ENCODE assay signal across 13 cellular contexts in the genomic region with DNA sequence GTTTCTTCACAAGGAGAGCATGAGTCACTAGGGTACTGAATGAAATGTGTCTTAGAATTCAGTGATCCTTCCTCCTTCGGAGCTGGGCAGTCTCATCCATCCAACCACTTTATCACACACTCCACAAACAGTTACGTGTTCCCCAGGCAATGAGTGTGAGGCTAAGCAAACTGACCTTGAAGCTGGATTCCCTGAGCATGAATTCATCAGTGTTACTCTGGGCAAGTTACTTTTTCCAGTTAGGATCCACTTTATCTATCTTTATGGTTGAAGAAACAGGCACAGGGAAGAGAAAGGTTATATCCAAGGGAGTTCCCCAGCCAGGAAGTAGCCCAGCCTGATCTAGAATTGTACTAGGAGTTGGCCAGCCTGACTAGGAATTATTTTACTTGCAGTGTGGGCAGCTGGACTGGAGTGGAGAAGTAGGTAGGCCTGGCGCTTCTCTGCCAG. TPM values are rescaled to one million over a fixed set of nuclear protein-coding genes. Genes with fewer than 3 reads are reported as not detected.
A peak's percentile ranks its signal among the peaks of the same experiment; 100 is the strongest.
DNase-seq lines count a peak whose midpoint lies in the region; ATAC-seq and TF ChIP-seq lines count a peak whose summit lies in the region.
"Had no signal": no experiment of that assay in that cellular context is flagged by ENCODE, and none has a peak within 500 bp of the region (broad histone marks: within the 10 kb centered on the region; RNA-seq: fewer than 3 reads in every experiment).

No MANE protein-coding gene starts in this region.

- H3K4me1 ChIP-seq in OCI-LY7 (ENCODE audit: insufficient read depth, low read length, poor library complexity, severe bottlenecking) (no peaks in the 10 kb centered on the region), esophagus (ENCODE audit: control insufficient read depth in 2 of 2, insufficient read depth in 2 of 2, low read length in 1 of 2) (peaks cover 0 to 7% of the 10 kb centered on the region in 2 donors)

- BruUV-seq in OCI-LY7 (replicated peaks; lab: Mats Ljungman, UMichigan) = no TSS peak

- H3K9me3 Mint-ChIP-seq in activated T-cell treated with anti-CD3 and anti-CD28 coated beads, Interleukin-2, amount 50 U/mL, for 4 hours = no peaks in the 10 kb centered on the region
- H3K9me3 Mint-ChIP-seq: CD4-positive, alpha-beta T cell had no signal

- H3K9me3 ChIP-seq in OCI-LY7 (ENCODE audit: low read length) = no peaks in the 10 kb centered on the region
- no peaks in the 10 kb centered on the region for H3K9me3 ChIP-seq in esophagus (ENCODE audit: control insufficient read depth in 2 of 2, insufficient read depth in 1 of 2, low read depth in 1 of 2, low read length in 1 of 2)

- WGBS in esophagus, 2 donors = 45 to 53% methylated on average over 3 of the region's 3 CpGs

- DNase-seq in AG09319 (ENCODE audit: extremely low read depth, low read depth) = peak; percentile 16
- DNase-seq in OCI-LY7 (ENCODE audit: low spot score) = no peak
- DNase-seq in mucosa of gallbladder (ENCODE audit: low spot score) = peak; percentile 68
- no peak for DNase-seq in NK-92 (lab: John Stamatoyannopoulos, UW; ENCODE audit: unreplicated experiment)
- no peak for DNase-seq in activated T-cell treated with anti-CD3 and anti-CD28 coated beads, Interleukin-2, amount 50 U/mL, for 4 hours
- DNase-seq in DMS153 treated with DMSO at 0.1 percent for 48 hours (lab: John Stamatoyannopoulos, UW; ENCODE audit: unreplicated experiment) = no peak
- no peak for DNase-seq in foreskin melanocyte
- DNase-seq: activated CD4-positive, alpha-beta T cell treated with anti-CD3 and anti-CD28 coated beads, Interleukin-2, amount 50 U/mL, for 1 hour; CD4-positive, alpha-beta T cell; stimulated activated CD4-positive, alpha-beta T cell treated with anti-CD3 and anti-CD28 coated beads, Interleukin-1b, Interleukin-23, amount 100 ng/mL, for 48 hours; trophoblast cell had no signal

- intact Hi-C loops in OCI-LY7 (cut with micrococcal nuclease; ENCODE audit: unreplicated experiment) = no loop called here

- H3K27ac ChIP-seq in OCI-LY7 (ENCODE audit: low read depth, low read length, poor library complexity, severe bottlenecking) (no peak overlapping the region), esophagus (ENCODE audit: low read depth in 2 of 2, low read length in 1 of 2) (peak overlapping the region; percentile 18 to 24)

- no peaks in the 10 kb centered on the region for H3K9me2 ChIP-seq in OCI-LY7 (ENCODE audit: insufficient read depth, low read length)

- no peaks in the 10 kb centered on the region for H4K20me1 ChIP-seq in OCI-LY7 (ENCODE audit: insufficient read depth, low read length)

- H3K36me3 Mint-ChIP-seq in activated T-cell treated with anti-CD3 and anti-CD28 coated beads, Interleukin-2, amount 50 U/mL, for 4 hours (ENCODE audit: insufficient read depth) = no peaks in the 10 kb centered on the region

- no peaks in the 10 kb centered on the region for H3K27me3 ChIP-seq in esophagus (ENCODE audit: control insufficient read depth in 1 of 2, insufficient read depth in 2 of 2, low read length in 2 of 2)

- H3K4me2 ChIP-seq in OCI-LY7 (ENCODE audit: low read length) = no peak overlapping the region

- CTCF ChIA-PET in OCI-LY7 (lab: Charles Lee; ENCODE audit: unreplicated experiment) = no interaction called here

- H3K36me3 ChIP-seq in OCI-LY7 (ENCODE audit: insufficient read depth, low read length) = no peaks in the 10 kb centered on the region
- no peaks in the 10 kb centered on the region for H3K36me3 ChIP-seq in esophagus (ENCODE audit: control insufficient read depth in 2 of 2, insufficient read depth in 2 of 2, low read length in 1 of 2)

- ATAC-seq in activated T-cell treated with anti-CD3 and anti-CD28 coated beads, Interleukin-2, amount 50 U/mL, for 4 hours = no peak

- H2AFZ ChIP-seq in OCI-LY7 (ENCODE audit: low read length) = peak overlapping the region; percentile 31; the same call in 1 of the 2 replicates

- H3K4me1 Mint-ChIP-seq in activated T-cell treated with anti-CD3 and anti-CD28 coated beads, Interleukin-2, amount 50 U/mL, for 4 hours (ENCODE audit: low read depth) = peaks cover 10% of the 10 kb centered on the region

- H3K4me3 ChIP-seq in OCI-LY7 (ENCODE audit: low read depth, low read length, poor library complexity, severe bottlenecking) (no peak overlapping the region), esophagus (ENCODE audit: low read depth in 1 of 2, low read length in 2 of 2) (no peak overlapping the region)

- no peak for TF ChIP-seq CTCF in AG09319 (IDR thresholded peaks at IDR 0.05; ENCODE audit: low read depth, low read length)
- TF ChIP-seq CTCF in OCI-LY7 (conservative IDR thresholded peaks at IDR 0.05; ENCODE audit: low read length) = no peak

- no peak overlapping the region for H3K4me3 Mint-ChIP-seq in activated T-cell treated with anti-CD3 and anti-CD28 coated beads, Interleukin-2, amount 50 U/mL, for 4 hours
- H3K4me3 Mint-ChIP-seq: CD4-positive, alpha-beta T cell had no signal

- POLR2A ChIA-PET in OCI-LY7 (lab: Charles Lee) = interaction anchor here (0.6 kb wide), 1 partner anchor 577 kb away, joined by 6 read pairs; no protein-coding TSS in a partner anchor

- peaks cover 4% of the 10 kb centered on the region for H3K27me3 Mint-ChIP-seq in activated T-cell treated with anti-CD3 and anti-CD28 coated beads, Interleukin-2, amount 50 U/mL, for 4 hours (ENCODE audit: low read depth)

- H3K79me2 ChIP-seq in OCI-LY7 (ENCODE audit: insufficient read depth, low read depth, low read length) = no peaks in the 10 kb centered on the region

RNA-seq across cellular contexts. Expression of gene GCNT3, which starts 17.1 kb away (rescaled TPM):
- total RNA-seq in OCI-LY7 (2014; rRNA removed; shearing (Covaris generic)) = not detected in 2 replicates
- total RNA-seq in OCI-LY7 (2022) (not detected in 2 replicates), mucosa of gallbladder (72.3 TPM)
- polyA plus RNA-seq in esophagus = 10 to 100 TPM in 1 of 2 donors, 1 to 10 TPM in 1; 8.3 to 16.3 TPM
- under 1 TPM in 1 of 3 donors, not detected in 2; 0.28 TPM for total RNA-seq in activated T-cell treated with anti-CD3 and anti-CD28 coated beads, Interleukin-2, amount 50 U/mL, for 4 hours
- total RNA-seq: CD4-positive, alpha-beta T cell; lung microvascular endothelial cell had no signal

Comparison
In these comparisons a context has a peak if more than half of its experiments do, and no peak if none do; other contexts are left out.
1. DNase-seq: peak in AG09319 (single experiment) and mucosa of gallbladder (single experiment); none in OCI-LY7 (single experiment), NK-92 (single experiment), activated T-cell treated with anti-CD3 and anti-CD28 coated beads, Interleukin-2, amount 50 U/mL, for 4 hours (single experiment), DMS153 treated with DMSO at 0.1 percent for 48 hours (single experiment) and foreskin melanocyte (single experiment).
2. RNA of gene GCNT3, which starts 17.1 kb away (total RNA-seq): 72.3 TPM in mucosa of gallbladder (single experiment); 0.28 TPM in activated T-cell treated with anti-CD3 and anti-CD28 coated beads, Interleukin-2, amount 50 U/mL, for 4 hours and not detected in OCI-LY7; every median in the first group is over 10 times any median in the second.